8 cellular contexts compared by ENCODE assay signal in genomic region chr15:77496710-77497107, GRCh38.
DNase-seq lines count a peak whose midpoint lies in the region; ATAC-seq and TF ChIP-seq lines count a peak whose summit lies in the region.

No MANE protein-coding gene starts in this region.

- H3K4me3 ChIP-seq in Caco-2 (ENCODE audit: low read depth, low read length) (no peak overlapping the region), esophagus squamous epithelium (peak overlapping the region in 2 of 4 donors; percentile 20 to 44)

- H3K9me3 ChIP-seq in Caco-2 (no peaks in the 10 kb centered on the region), esophagus squamous epithelium (no peaks in the 10 kb centered on the region)

- CTCF ChIA-PET in Caco-2 (lab: Charles Lee): interaction anchor here (1.0 to 2.5 kb wide), 4 partner anchors 9 to 378 kb away, joined by 3 to 38 read pairs (median 6); no protein-coding TSS in a partner anchor

- peak; percentile 61 for ATAC-seq in HG03342 (IDR thresholded peaks at IDR 0.05; ENCODE audit: unreplicated experiment)
- ATAC-seq in natural killer cell: peak; percentile 80 to 94 (median 92)
- ATAC-seq in stimulated activated memory B cell treated with anti-CD40 and anti-IgM and Interleukin-4, amounts not matched to agents 10 μg/mL and 1 μg/mL and 100 μg/mL, for 72 hours: peak; percentile 77
- ATAC-seq in HG02759 (IDR thresholded peaks at IDR 0.05; ENCODE audit: unreplicated experiment): no peak

- no TSS peak for BruUV-seq in Caco-2 (replicated peaks; lab: Mats Ljungman, UMichigan)

- POLR2A ChIA-PET in Caco-2 (lab: Charles Lee): no interaction called here

- H3K4me1 Mint-ChIP-seq in Caco-2 (ENCODE audit: low read depth, unreplicated experiment) (peaks cover 15% of the 10 kb centered on the region), natural killer cell (peaks cover 10 to 17% of the 10 kb centered on the region in 2 donors)
- H3K4me1 Mint-ChIP-seq in stimulated activated memory B cell treated with anti-CD40 and anti-IgM and Interleukin-4, amounts not matched to agents 10 μg/mL and 1 μg/mL and 100 μg/mL, for 72 hours: peaks cover 32% of the 10 kb centered on the region

- WGBS in esophagus squamous epithelium, 2 donors: 13 to 25% methylated on average over 9 to 11 of the region's 16 CpGs

- no peaks in the 10 kb centered on the region for H3K9me3 Mint-ChIP-seq in Caco-2 (ENCODE audit: unreplicated experiment)
- H3K9me3 Mint-ChIP-seq in natural killer cell: no peaks in the 10 kb centered on the region
- H3K9me3 Mint-ChIP-seq in stimulated activated memory B cell treated with anti-CD40 and anti-IgM and Interleukin-4, amounts not matched to agents 10 μg/mL and 1 μg/mL and 100 μg/mL, for 72 hours: no peaks in the 10 kb centered on the region

- H3K27me3 Mint-ChIP-seq in Caco-2 (ENCODE audit: insufficient read depth, unreplicated experiment) (no peaks in the 10 kb centered on the region), natural killer cell (ENCODE audit: low read depth in 2 of 2) (no peaks in the 10 kb centered on the region)
- no peaks in the 10 kb centered on the region for H3K27me3 Mint-ChIP-seq in stimulated activated memory B cell treated with anti-CD40 and anti-IgM and Interleukin-4, amounts not matched to agents 10 μg/mL and 1 μg/mL and 100 μg/mL, for 72 hours

- TF ChIP-seq CTCF in Caco-2 (IDR thresholded peaks at IDR 0.05; ENCODE audit: insufficient read depth in 1 of 2, low read depth in 1 of 2, low read length in 1 of 2, severe bottlenecking in 1 of 2, unreplicated experiment in 1 of 2): peak; percentile 83 to 90
- TF ChIP-seq CTCF in esophagus squamous epithelium (IDR thresholded peaks at IDR 0.05): peak; percentile 81 to 93 (median 86)
- peak; percentile 96 for TF ChIP-seq CTCF in natural killer cell (IDR thresholded peaks at IDR 0.05)

- no peak overlapping the region for H3K27ac Mint-ChIP-seq in Caco-2 (ENCODE audit: unreplicated experiment)
- no peak overlapping the region for H3K27ac Mint-ChIP-seq in natural killer cell
- no peak overlapping the region for H3K27ac Mint-ChIP-seq in stimulated activated memory B cell treated with anti-CD40 and anti-IgM and Interleukin-4, amounts not matched to agents 10 μg/mL and 1 μg/mL and 100 μg/mL, for 72 hours

- H3K36me3 ChIP-seq in Caco-2 (ENCODE audit: control insufficient read depth, insufficient read depth, low read length): no peaks in the 10 kb centered on the region
- no peaks in the 10 kb centered on the region for H3K36me3 ChIP-seq in esophagus squamous epithelium

- peak overlapping the region; percentile 56 to 84 (median 75) for H3K27ac ChIP-seq in esophagus squamous epithelium

- H3K27me3 ChIP-seq in Caco-2 (replicated peaks; ENCODE audit: control insufficient read depth, insufficient read depth, low read length) (no peaks in the 10 kb centered on the region), esophagus squamous epithelium (no peaks in the 10 kb centered on the region)

- DNase-seq in Caco-2 (peak; percentile 79 to 82), OCI-M2 (lab: John Stamatoyannopoulos, UW; ENCODE audit: unreplicated experiment) (peak; percentile 3), activated T-cell treated with anti-CD3 and anti-CD28 coated beads for 24 hours (ENCODE audit: low read depth) (peak; percentile 55), esophagus squamous epithelium (lab: John Stamatoyannopoulos, UW) (no peak), natural killer cell (peak; percentile 72)

- H3K36me3 Mint-ChIP-seq in Caco-2 (ENCODE audit: insufficient read depth, unreplicated experiment) (peaks cover 5% of the 10 kb centered on the region), natural killer cell (peaks cover 8% of the 10 kb centered on the region)
- H3K36me3 Mint-ChIP-seq in stimulated activated memory B cell treated with anti-CD40 and anti-IgM and Interleukin-4, amounts not matched to agents 10 μg/mL and 1 μg/mL and 100 μg/mL, for 72 hours: peaks cover 30% of the 10 kb centered on the region

- H3K4me3 Mint-ChIP-seq in Caco-2 (ENCODE audit: unreplicated experiment): no peak overlapping the region
- no peak overlapping the region for H3K4me3 Mint-ChIP-seq in natural killer cell
- no peak overlapping the region for H3K4me3 Mint-ChIP-seq in stimulated activated memory B cell treated with anti-CD40 and anti-IgM and Interleukin-4, amounts not matched to agents 10 μg/mL and 1 μg/mL and 100 μg/mL, for 72 hours

- intact Hi-C loops in Caco-2 (cut with micrococcal nuclease; ENCODE audit: unreplicated experiment) (loop anchor here (1.0 to 2.0 kb wide), 4 partner anchors 310 to 472 kb away; no protein-coding TSS in a partner anchor), esophagus squamous epithelium (cut with DNase I) (loop anchor here (10.0 kb wide), 1 partner anchor 312 kb away; no protein-coding TSS in a partner anchor), natural killer cell (cut with micrococcal nuclease) (loop anchor here (1.0 to 2.0 kb wide), 4 partner anchors 310 to 523 kb away; no protein-coding TSS in a partner anchor)

- H3K4me1 ChIP-seq in Caco-2 (no peaks in the 10 kb centered on the region), esophagus squamous epithelium (peaks cover 16 to 73% (median 29%) of the 10 kb centered on the region in 3 donors)

- no peak for TF ChIP-seq POLR2A in esophagus squamous epithelium (IDR thresholded peaks at IDR 0.05)
